In the genomic region with DNA sequence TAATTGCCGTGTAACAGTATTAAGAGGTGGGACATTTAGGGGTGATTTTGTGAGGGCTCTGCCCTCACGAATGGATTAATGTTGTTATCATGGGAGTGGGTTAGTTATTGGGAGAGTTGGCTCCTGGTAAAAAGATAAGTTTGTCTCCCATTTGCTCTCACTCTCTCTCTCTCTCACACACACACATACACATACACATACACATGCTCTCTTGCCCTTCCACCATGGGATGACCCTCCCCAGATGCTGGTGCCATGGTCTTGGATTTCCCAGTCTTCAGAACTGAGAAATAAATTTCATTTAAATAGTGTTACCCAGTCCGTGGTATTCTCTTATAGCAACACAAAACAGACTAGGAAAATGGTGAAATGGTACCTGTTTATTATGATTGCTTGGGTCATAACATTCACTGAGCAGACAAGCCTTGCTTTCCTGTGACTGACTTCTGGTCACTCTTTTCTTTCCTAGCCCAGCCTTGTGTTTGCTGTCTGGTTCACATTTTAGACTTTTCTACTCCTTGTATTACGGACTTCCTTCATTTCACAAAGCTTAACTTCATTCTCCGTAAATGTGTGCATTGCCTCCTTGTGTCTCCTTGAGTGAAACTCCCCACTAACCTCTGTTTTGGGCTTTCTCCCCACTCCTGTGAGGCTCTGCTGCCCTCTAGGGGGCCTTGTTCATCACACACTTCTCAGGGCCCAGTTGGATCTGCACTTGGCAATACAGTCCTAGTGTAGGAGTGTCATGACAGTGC, we compare ENCODE assay signal across 8 cellular contexts.
DNase-seq lines count a peak whose midpoint lies in the region; ATAC-seq, FAIRE-seq and TF ChIP-seq lines count a peak whose summit lies in the region.

No MANE protein-coding gene starts in this region.

- WGBS in HepG2 (ENCODE audit: low lambda C conversion rate) = 11% methylated on average over 5 of the region's 5 CpGs

- TF ChIP-seq EP300 in HepG2 (IDR thresholded peaks at IDR 0.05; ENCODE audit: low read depth in 2 of 2, low read length in 2 of 2) (no peak), HepG2 (CRISPR knock-in tag; IDR thresholded peaks at IDR 0.05; ENCODE audit: borderline replicate concordance) (no peak)

- no peaks in the 10 kb centered on the region for H3K36me3 ChIP-seq in HepG2 (replicated peaks in 1 of 2; ENCODE audit: control insufficient read depth in 1 of 2, insufficient read depth in 2 of 2, low read length in 2 of 2)

- TF ChIP-seq RAD21 in HepG2 (CRISPR knock-in tag; IDR thresholded peaks at IDR 0.05) = peak; percentile 82

- in situ Hi-C loops in HepG2 (cut with HindIII; ENCODE audit: extremely low pct_ligation_motif_present, low pct_unique_long_range_greater_than_20kb) = loop anchor here (5.0 to 25.0 kb wide), 5 partner anchors 309 to 1189 kb away; no protein-coding TSS in a partner anchor

- no peaks in the 10 kb centered on the region for H3K9me3 ChIP-seq in HepG2 (ENCODE audit: low read length)

- no peak overlapping the region for H3K27ac Mint-ChIP-seq in chondrocyte (ENCODE audit: unreplicated experiment)

- no peak overlapping the region for H3K4me2 ChIP-seq in HepG2 (ENCODE audit: low read depth, low read length)

- CTCF ChIA-PET in HepG2 (lab: Yijun Ruan, JAX; ENCODE audit: low intra/inter-chr PET ratio, low total read pairs) = interaction anchor here (0.6 to 2.0 kb wide), 9 partner anchors 60 to 1081 kb away, joined by 3 to 17 read pairs (median 4); no protein-coding TSS in a partner anchor

- FAIRE-seq in HepG2 (lab: Jason Lieb, UNC) = peak; percentile 83

- no peak overlapping the region for H3K9ac ChIP-seq in HepG2 (ENCODE audit: insufficient read depth, low read depth, low read length)

- H4K20me1 ChIP-seq in HepG2 (ENCODE audit: insufficient read depth, low read length) = no peaks in the 10 kb centered on the region

- ATAC-seq in GM18520 (IDR thresholded peaks at IDR 0.05; ENCODE audit: unreplicated experiment) (peak; percentile 98), HG03060 (IDR thresholded peaks at IDR 0.05; ENCODE audit: low read depth, unreplicated experiment) (peak; percentile 99), HepG2 (peak; percentile 100)

- POLR2A ChIA-PET in HepG2 (lab: Yijun Ruan, JAX) = no interaction called here

- peak; percentile 99 for TF ChIP-seq CTCF in chondrocyte (IDR thresholded peaks at IDR 0.05)
- TF ChIP-seq CTCF in HepG2 (CRISPR knock-in tag; IDR thresholded peaks at IDR 0.05) = peak; percentile 93

- H3K79me2 ChIP-seq in HepG2 (ENCODE audit: insufficient read depth, low read length) = no peaks in the 10 kb centered on the region

- no peaks in the 10 kb centered on the region for H3K27me3 ChIP-seq in HepG2 (ENCODE audit: control insufficient read depth in 1 of 2, insufficient read depth in 2 of 2, low read length in 2 of 2)

- H3K4me1 Mint-ChIP-seq in chondrocyte (ENCODE audit: low read depth) = peaks cover 5% of the 10 kb centered on the region

- H3K9me3 Mint-ChIP-seq in chondrocyte (ENCODE audit: low read depth) = no peaks in the 10 kb centered on the region

- H3K4me1 ChIP-seq in HepG2 (ENCODE audit: insufficient read depth, low read length) = no peaks in the 10 kb centered on the region

- TF ChIP-seq POLR2A in HepG2 (IDR thresholded peaks at IDR 0.05; ENCODE audit: insufficient read depth in 1 of 2, low read depth in 2 of 2, low read length in 2 of 2) = no peak

- H3K27ac ChIP-seq in HepG2 (ENCODE audit: extremely low read length, insufficient read depth, low read length) = no peak overlapping the region

- no peak overlapping the region for H2AFZ ChIP-seq in HepG2 (ENCODE audit: low read length)

- no peak overlapping the region for H3K4me3 Mint-ChIP-seq in chondrocyte (ENCODE audit: unreplicated experiment)

- DNase-seq in AG08395 (ENCODE audit: low spot score) (peak; percentile 89), NCI-H2196 treated with DMSO at 0.1 percent for 48 hours (lab: John Stamatoyannopoulos, UW; ENCODE audit: unreplicated experiment) (peak; percentile 16), chondrocyte (ENCODE audit: low spot score) (no peak), HepG2 (ENCODE audit: low spot score) (peak; percentile 55)
- DNase-seq in activated CD4-positive, alpha-beta T cell treated with anti-CD3 and anti-CD28 coated beads for 1 hour = peak; percentile 59
- peak; percentile 62 to 68 (median 63) for DNase-seq in stimulated activated CD4-positive, alpha-beta T cell treated with anti-CD3 and anti-CD28 coated beads, TNF-alpha, amount 100 ng/mL, for 24 hours (ENCODE audit: low read depth in 3 of 3)

- no peaks in the 10 kb centered on the region for H3K36me3 Mint-ChIP-seq in chondrocyte (ENCODE audit: low read depth)

- intact Hi-C loops in HepG2 (cut with micrococcal nuclease; ENCODE audit: unreplicated experiment) = loop anchor here (1.0 to 5.0 kb wide), 5 partner anchors 59 to 822 kb away; no protein-coding TSS in a partner anchor

- no peak overlapping the region for H3K4me3 ChIP-seq in HepG2 (replicated peaks in 1 of 3; ENCODE audit: insufficient read depth in 1 of 3, low read depth in 2 of 3, low read length in 3 of 3)

- H3K27me3 Mint-ChIP-seq in chondrocyte (ENCODE audit: low read depth) = peaks cover 24% of the 10 kb centered on the region

- no TSS peak for BruUV-seq in HepG2 (replicated peaks; lab: Mats Ljungman, UMichigan)

TF ChIP-seq in HepG2, 621 proteins besides CTCF, POLR2A, EP300 and RAD21:
- TF ChIP-seq SMC3 (IDR thresholded peaks at IDR 0.05; ENCODE audit: low read length) (peak; percentile 84), ZFP82 (CRISPR knock-in tag; IDR thresholded peaks at IDR 0.05; ENCODE audit: borderline replicate concordance) (no peak), ZNF34 (CRISPR knock-in tag; IDR thresholded peaks at IDR 0.05; ENCODE audit: borderline replicate concordance) (no peak), MIXL1 (CRISPR knock-in tag; IDR thresholded peaks at IDR 0.05) (0 out of 2 replicates have a peak, but pooled peaks have one; percentile 52), BORCS8-MEF2B (CRISPR knock-in tag; IDR thresholded peaks at IDR 0.05) (0 out of 2 replicates have a peak, but pooled peaks have one; percentile 36), STAG1 (CRISPR knock-in tag; IDR thresholded peaks at IDR 0.05) (peak; percentile 97), MAZ (IDR thresholded peaks at IDR 0.05; ENCODE audit: borderline replicate concordance, low read depth, low read length) (0 out of 2 replicates have a peak, but pooled peaks have one; percentile 16), MAZ (CRISPR knock-in tag; IDR thresholded peaks at IDR 0.05; ENCODE audit: low read depth) (no peak), ELF3 (CRISPR knock-in tag; IDR thresholded peaks at IDR 0.05) (0 out of 2 replicates have a peak, but pooled peaks have one; percentile 19)
- TF ChIP-seq, protein P1, sequence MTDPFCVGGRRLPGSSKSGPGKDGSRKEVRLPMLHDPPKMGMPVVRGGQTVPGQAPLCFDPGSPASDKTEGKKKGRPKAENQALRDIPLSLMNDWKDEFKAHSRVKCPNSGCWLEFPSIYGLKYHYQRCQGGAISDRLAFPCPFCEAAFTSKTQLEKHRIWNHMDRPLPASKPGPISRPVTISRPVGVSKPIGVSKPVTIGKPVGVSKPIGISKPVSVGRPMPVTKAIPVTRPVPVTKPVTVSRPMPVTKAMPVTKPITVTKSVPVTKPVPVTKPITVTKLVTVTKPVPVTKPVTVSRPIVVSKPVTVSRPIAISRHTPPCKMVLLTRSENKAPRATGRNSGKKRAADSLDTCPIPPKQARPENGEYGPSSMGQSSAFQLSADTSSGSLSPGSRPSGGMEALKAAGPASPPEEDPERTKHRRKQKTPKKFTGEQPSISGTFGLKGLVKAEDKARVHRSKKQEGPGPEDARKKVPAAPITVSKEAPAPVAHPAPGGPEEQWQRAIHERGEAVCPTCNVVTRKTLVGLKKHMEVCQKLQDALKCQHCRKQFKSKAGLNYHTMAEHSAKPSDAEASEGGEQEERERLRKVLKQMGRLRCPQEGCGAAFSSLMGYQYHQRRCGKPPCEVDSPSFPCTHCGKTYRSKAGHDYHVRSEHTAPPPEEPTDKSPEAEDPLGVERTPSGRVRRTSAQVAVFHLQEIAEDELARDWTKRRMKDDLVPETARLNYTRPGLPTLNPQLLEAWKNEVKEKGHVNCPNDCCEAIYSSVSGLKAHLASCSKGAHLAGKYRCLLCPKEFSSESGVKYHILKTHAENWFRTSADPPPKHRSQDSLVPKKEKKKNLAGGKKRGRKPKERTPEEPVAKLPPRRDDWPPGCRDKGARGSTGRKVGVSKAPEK (CRISPR knock-in tag; IDR thresholded peaks at IDR 0.05; ENCODE audit: borderline replicate concordance) = 0 out of 2 replicates have a peak, but pooled peaks have one; percentile 67
